ENCODE assay signal across 17 cellular contexts in the genomic region with DNA sequence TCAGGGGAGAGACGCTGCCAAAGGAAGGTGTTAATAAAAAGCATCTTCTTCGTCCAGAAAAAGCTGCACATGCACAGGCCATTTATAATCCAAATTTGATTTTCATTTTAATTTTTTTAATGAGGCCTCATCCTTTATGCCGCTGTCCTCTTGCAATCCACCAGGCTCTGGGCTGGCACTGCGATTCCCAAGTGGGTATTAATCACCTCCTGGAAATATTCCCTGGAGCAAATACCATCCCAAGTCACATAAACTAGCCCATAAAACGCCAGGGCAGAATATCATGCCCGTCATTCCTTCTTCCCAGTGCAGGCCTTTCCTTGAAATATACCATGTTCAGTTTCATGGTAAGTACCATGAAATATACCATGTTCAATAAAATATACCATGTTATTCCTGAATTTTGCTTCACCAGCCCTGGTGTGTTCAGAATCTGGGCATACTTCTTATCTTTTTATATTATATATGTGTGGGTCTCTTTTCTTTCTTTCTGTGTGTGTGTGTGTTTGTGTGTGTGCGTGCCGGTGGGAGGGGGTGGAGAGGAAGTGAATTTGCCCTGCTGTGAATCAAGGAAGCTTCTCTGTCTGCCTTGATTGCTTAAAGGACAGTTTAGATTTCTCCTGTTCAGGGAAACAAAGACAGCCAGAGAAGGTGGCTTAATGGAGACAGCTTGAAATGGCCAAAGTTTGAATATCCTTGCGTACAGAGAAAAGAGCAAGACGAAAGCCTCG.
"Had no signal": no experiment of that assay in that cellular context is flagged by ENCODE, and none has a peak within 500 bp of the region (broad histone marks: within the 10 kb centered on the region; RNA-seq: fewer than 3 reads in every experiment).

No MANE protein-coding gene starts in this region.

- H3K27ac Mint-ChIP-seq: activated CD4-positive, alpha-beta memory T cell treated with anti-CD3 and anti-CD28 coated beads for 36 hours; activated naive CD8-positive, alpha-beta T cell; naive thymus-derived CD4-positive, alpha-beta T cell had no signal

- H3K4me1 ChIP-seq: right atrium auricular region, tibial artery, uterus had no signal

- H3K9me3 ChIP-seq: right atrium auricular region, tibial artery, uterus had no signal

- H3K9me3 Mint-ChIP-seq: activated CD4-positive, alpha-beta memory T cell treated with anti-CD3 and anti-CD28 coated beads for 36 hours; activated T-cell treated with anti-CD3 and anti-CD28 coated beads, Interleukin-2, amount 50 U/mL, for 4 hours; naive thymus-derived CD4-positive, alpha-beta T cell had no signal

- H3K4me3 Mint-ChIP-seq: activated CD4-positive, alpha-beta memory T cell treated with anti-CD3 and anti-CD28 coated beads for 36 hours; activated naive CD8-positive, alpha-beta T cell; activated T-cell treated with anti-CD3 and anti-CD28 coated beads, Interleukin-2, amount 50 U/mL, for 4 hours; naive thymus-derived CD4-positive, alpha-beta T cell had no signal

- ATAC-seq: activated T-cell treated with anti-CD3 and anti-CD28 coated beads, Interleukin-2, amount 50 U/mL, for 4 hours; esophagus mucosa; left lobe of liver; naive thymus-derived CD4-positive, alpha-beta T cell had no signal

- H3K36me3 ChIP-seq: brain microvascular endothelial cell, right atrium auricular region, tibial artery, uterus had no signal

- H3K27ac ChIP-seq: brain microvascular endothelial cell, right atrium auricular region, tibial artery, uterus had no signal

- H3K4me2 ChIP-seq: smooth muscle cell had no signal

- H3K27me3 Mint-ChIP-seq: activated naive CD8-positive, alpha-beta T cell had no signal

- H3K4me3 ChIP-seq: right atrium auricular region, smooth muscle cell, tibial artery, uterus had no signal

- DNase-seq: activated CD4-positive, alpha-beta memory T cell treated with anti-CD3 and anti-CD28 coated beads for 36 hours; activated CD4-positive, alpha-beta T cell treated with anti-CD3 and anti-CD28 coated beads for 1 hour; activated effector memory CD4-positive, alpha-beta T cell treated with anti-CD3 and anti-CD28 coated beads, Interleukin-2, amount 50 U/mL, for 16 hours; activated T-cell treated with anti-CD3 and anti-CD28 coated beads, Interleukin-2, amount 50 U/mL, for 4 hours; amygdala; brain microvascular endothelial cell; dermis blood vessel endothelial cell; islet precursor cell; mammary epithelial cell; naive thymus-derived CD4-positive, alpha-beta T cell; tibial artery; uterus had no signal

- H3K36me3 Mint-ChIP-seq: activated CD4-positive, alpha-beta memory T cell treated with anti-CD3 and anti-CD28 coated beads for 36 hours; activated naive CD8-positive, alpha-beta T cell; naive thymus-derived CD4-positive, alpha-beta T cell had no signal

- H3K27me3 ChIP-seq: brain microvascular endothelial cell, right atrium auricular region, uterus had no signal
